Comparison of ENCODE assay signal across 26 cellular contexts in genomic region chr7:40223451-40224112, GRCh38.
DNase-seq lines count a peak whose midpoint lies in the region; ATAC-seq and TF ChIP-seq lines count a peak whose summit lies in the region.
"Had no signal": no experiment of that assay in that cellular context is flagged by ENCODE, and none has a peak within 500 bp of the region (broad histone marks: within the 10 kb centered on the region; RNA-seq: fewer than 3 reads in every experiment).

No MANE protein-coding gene starts in this region.

- TF ChIP-seq CTCF in RWPE2 (IDR thresholded peaks at IDR 0.05; ENCODE audit: poor library complexity, severe bottlenecking) (no peak), choroid plexus epithelial cell (conservative IDR thresholded peaks at IDR 0.05; ENCODE audit: low read depth, low read length) (no peak), right lobe of liver (IDR thresholded peaks at IDR 0.05) (no peak)

- H3K27me3 ChIP-seq in RWPE2 (ENCODE audit: insufficient read depth, poor library complexity, severe bottlenecking) = no peaks in the 10 kb centered on the region
- no peaks in the 10 kb centered on the region for H3K27me3 ChIP-seq in right lobe of liver
- no peaks in the 10 kb centered on the region for H3K27me3 ChIP-seq in skeletal muscle satellite cell (ENCODE audit: control insufficient read depth, insufficient read depth, low read length)
- H3K27me3 ChIP-seq: left lung, ovary, testis had no signal

- H3K27ac ChIP-seq in RWPE2 (ENCODE audit: poor library complexity, severe bottlenecking) = peak overlapping the region; percentile 98
- peak overlapping the region in 2 of 3 donors; percentile 58 to 84 for H3K27ac ChIP-seq in right lobe of liver
- H3K27ac ChIP-seq: left lung, ovary, testis had no signal

- no peaks in the 10 kb centered on the region for H3K9me3 ChIP-seq in RWPE2 (ENCODE audit: severe bottlenecking)
- H3K9me3 ChIP-seq in right lobe of liver = no peaks in the 10 kb centered on the region
- no peaks in the 10 kb centered on the region for H3K9me3 ChIP-seq in skeletal muscle satellite cell (replicated peaks; ENCODE audit: low read length)
- H3K9me3 ChIP-seq: ovary, testis had no signal

- H3K4me3 ChIP-seq in RWPE2 (ENCODE audit: severe bottlenecking) = no peak overlapping the region
- H3K4me3 ChIP-seq in choroid plexus epithelial cell (ENCODE audit: low read depth, low read length) = no peak overlapping the region
- peak overlapping the region in 1 of 3 donors; percentile 0 for H3K4me3 ChIP-seq in right lobe of liver
- no peak overlapping the region for H3K4me3 ChIP-seq in skeletal muscle satellite cell (ENCODE audit: low read length)
- H3K4me3 ChIP-seq: left lung, ovary, testis had no signal

- peak overlapping the region; percentile 37 for H3K9ac ChIP-seq in skeletal muscle satellite cell (ENCODE audit: low read depth, low read length)

- H3K4me1 ChIP-seq in RWPE2 (ENCODE audit: insufficient read depth, poor library complexity, severe bottlenecking) (peaks cover 40% of the 10 kb centered on the region), right lobe of liver (peaks cover 0 to 10% (median 0%) of the 10 kb centered on the region in 4 donors), skeletal muscle satellite cell (ENCODE audit: control insufficient read depth, insufficient read depth, low read length) (peaks cover 59% of the 10 kb centered on the region)
- H3K4me1 ChIP-seq: left lung, testis had no signal

- 0 out of 2 replicates have a peak, but pooled peaks cover 4% of the 10 kb centered on the region for H3K36me3 ChIP-seq in RWPE2 (ENCODE audit: low read depth)
- H3K36me3 ChIP-seq in right lobe of liver = no peaks in the 10 kb centered on the region
- H3K36me3 ChIP-seq in skeletal muscle satellite cell (ENCODE audit: insufficient read depth, low read length) = peaks cover 6% of the 10 kb centered on the region
- H3K36me3 ChIP-seq: left lung, ovary had no signal

- DNase-seq in RWPE2 (ENCODE audit: low spot score) (no peak), choroid plexus epithelial cell (ENCODE audit: low read depth) (peak; percentile 25), right lobe of liver (no peak), NAMALWA (ENCODE audit: low spot score) (no peak), NCI-H524 (lab: John Stamatoyannopoulos, UW) (no peak)
- DNase-seq: activated CD4-positive, alpha-beta T cell treated with anti-CD3 and anti-CD28 coated beads for 48 hours; activated gamma-delta T cell treated with Interleukin-2 at 50 U/mL for 16 hours; activated T-cell treated with anti-CD3 and anti-CD28 coated beads, Interleukin-2, amount 50 U/mL, for 4 hours; Calu3; DMS79 treated with DMSO at 0.1 percent for 48 hours; effector CD8-positive, alpha-beta T cell; erythroblast; H9; left lung; natural killer cell; NCI-H1092 treated with DMSO at 0.1 percent for 48 hours; NCI-H1930; NCI-H2227 treated with DMSO at 0.1 percent for 48 hours; NCI-H774; ovary; RPMI8226; stimulated activated CD4-positive, alpha-beta T cell treated with anti-CD3 and anti-CD28 coated beads, Interleukin-4, amount 100 ng/mL, for 24 hours; stimulated activated naive B cell treated with anti-CD40 and anti-IgM and Interleukin-4, amounts not matched to agents 10 μg/mL and 1 μg/mL and 100 μg/mL, for 72 hours; testis had no signal

- no peak overlapping the region for H3K4me2 ChIP-seq in skeletal muscle satellite cell (ENCODE audit: low read length)

- ATAC-seq in RWPE2 (ENCODE audit: low read depth) (no peak), right lobe of liver (peak; percentile 85 to 94 (median 88)), HG02884 (IDR thresholded peaks at IDR 0.05; ENCODE audit: unreplicated experiment) (no peak)
- ATAC-seq: activated T-cell treated with anti-CD3 and anti-CD28 coated beads, Interleukin-2, amount 50 U/mL, for 4 hours; left lung; natural killer cell; stimulated activated naive B cell treated with anti-CD40 and anti-IgM and Interleukin-4, amounts not matched to agents 10 μg/mL and 1 μg/mL and 100 μg/mL, for 72 hours had no signal

- intact Hi-C loops in right lobe of liver (cut with DNase I) = no loop called here

- WGBS in right lobe of liver (ENCODE audit: insufficient coverage, low coverage, low lambda C conversion rate, missing lambda C conversion rate) = 26% methylated on average over 2 of the region's 2 CpGs

- no peak for TF ChIP-seq POLR2A in right lobe of liver (IDR thresholded peaks at IDR 0.05)

Comparison
In these comparisons a context has a peak if more than half of its experiments do, and no peak if none do; other contexts are left out.
1. ATAC-seq: peak in right lobe of liver (4 of 4); none in RWPE2 (single experiment) and HG02884 (single experiment).